In the genomic region with DNA sequence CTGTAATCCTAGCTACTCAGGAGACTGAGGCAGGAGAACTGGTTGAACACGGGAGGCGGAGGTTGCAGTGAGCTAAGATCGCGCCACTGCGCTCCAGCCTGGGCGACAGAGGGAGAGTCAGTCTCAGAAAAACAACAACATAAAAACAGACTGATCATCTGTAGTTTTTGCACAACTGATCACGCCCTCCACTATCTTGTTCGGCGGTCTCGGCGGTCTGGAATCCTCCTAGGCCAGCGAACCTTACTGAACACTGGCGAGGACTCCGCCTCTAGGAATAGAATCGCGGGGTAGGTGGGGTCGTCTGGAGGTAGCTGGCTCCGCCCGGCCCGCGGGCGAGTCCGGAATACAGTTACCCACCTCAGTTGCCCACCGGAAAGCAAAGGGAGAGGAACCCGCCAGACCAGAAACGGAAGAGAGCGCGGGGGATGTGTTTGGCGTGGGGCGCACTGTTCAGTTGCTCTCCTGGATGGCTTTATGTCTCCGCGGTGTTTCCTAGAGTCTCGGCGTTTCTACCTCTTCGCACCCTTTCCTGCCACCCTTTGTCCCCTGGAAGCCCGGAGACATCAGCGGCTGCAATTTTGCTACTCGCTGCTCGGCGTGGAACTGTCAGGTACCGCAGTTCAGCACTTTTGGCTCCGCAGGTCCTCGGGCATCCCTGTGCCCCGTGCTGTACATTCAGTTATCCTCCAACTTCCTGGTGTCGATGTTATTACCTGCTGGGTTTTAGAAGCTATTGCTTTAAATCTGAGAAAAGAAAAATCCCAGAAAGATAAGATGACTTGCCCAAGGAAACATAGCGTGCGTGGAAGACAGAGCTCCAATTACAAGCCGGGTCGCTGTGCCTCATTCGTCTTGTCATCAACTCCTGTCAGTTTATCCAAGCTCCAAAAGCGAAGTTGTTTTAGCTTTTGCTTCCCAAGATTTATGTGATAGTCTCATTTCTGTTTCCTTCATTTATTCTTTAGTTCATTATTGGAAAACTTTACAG, we compare ENCODE assay signal across 8 cellular contexts. TPM values are rescaled to one million over a fixed set of nuclear protein-coding genes. Genes with fewer than 3 reads are reported as not detected.
A peak's percentile ranks its signal among the peaks of the same experiment; 100 is the strongest.
DNase-seq lines count a peak whose midpoint lies in the region; ATAC-seq, FAIRE-seq and TF ChIP-seq lines count a peak whose summit lies in the region.

No MANE protein-coding gene starts in this region.

- H3K27me3 ChIP-seq in endodermal cell (ENCODE audit: control insufficient read depth, insufficient read depth, low read length, poor library complexity, severe bottlenecking): peaks cover 5% of the 10 kb centered on the region

- H3K27ac Mint-ChIP-seq in Calu3 (ENCODE audit: unreplicated experiment) (peak overlapping the region; percentile 87), endodermal cell (peak overlapping the region; percentile 80)
- H3K27ac Mint-ChIP-seq in activated CD8-positive, alpha-beta memory T cell treated with anti-CD3 and anti-CD28 coated beads, Interleukin-2, amount 10 ng/mL, durations not matched to agents 7 days and 5 days: peak overlapping the region; percentile 95

- H3K36me3 Mint-ChIP-seq in Calu3 (ENCODE audit: insufficient read depth, unreplicated experiment) (peaks cover 27% of the 10 kb centered on the region), endodermal cell (ENCODE audit: low read depth) (no peaks in the 10 kb centered on the region)
- H3K36me3 Mint-ChIP-seq in activated CD8-positive, alpha-beta memory T cell treated with anti-CD3 and anti-CD28 coated beads, Interleukin-2, amount 10 ng/mL, durations not matched to agents 7 days and 5 days: no peaks in the 10 kb centered on the region

- no peaks in the 10 kb centered on the region for H3K4me1 ChIP-seq in endodermal cell (ENCODE audit: control insufficient read depth, insufficient read depth, low read length)

- CTCF ChIA-PET in Calu3 (lab: Charles Lee): interaction anchor here (0.6 to 1.0 kb wide), 2 partner anchors 35 to 165 kb away, joined by 3 to 5 read pairs; a partner anchor contains a TSS
- CTCF ChIA-PET in activated CD8-positive, alpha-beta memory T cell treated with anti-CD3 and anti-CD28 coated beads, Interleukin-2, amount 10 ng/mL, durations not matched to agents 7 days and 5 days (lab: Charles Lee): interaction anchor here (0.6 to 2.2 kb wide), 6 partner anchors 8 to 423 kb away, joined by 3 to 23 read pairs (median 4); a partner anchor contains a TSS

- no peaks in the 10 kb centered on the region for H3K9me3 ChIP-seq in endodermal cell (ENCODE audit: control insufficient read depth, low read length)

- H3K4me1 Mint-ChIP-seq in Calu3 (ENCODE audit: low read depth, unreplicated experiment): no peaks in the 10 kb centered on the region
- H3K4me1 Mint-ChIP-seq in activated CD8-positive, alpha-beta memory T cell treated with anti-CD3 and anti-CD28 coated beads, Interleukin-2, amount 10 ng/mL, durations not matched to agents 7 days and 5 days: peaks cover 26% of the 10 kb centered on the region
- H3K4me1 Mint-ChIP-seq in endodermal cell: peaks cover 9% of the 10 kb centered on the region

- H3K9me3 Mint-ChIP-seq in Calu3 (ENCODE audit: low read depth, unreplicated experiment) (no peaks in the 10 kb centered on the region), endodermal cell (peaks cover 9% of the 10 kb centered on the region)
- H3K9me3 Mint-ChIP-seq in activated CD8-positive, alpha-beta memory T cell treated with anti-CD3 and anti-CD28 coated beads, Interleukin-2, amount 10 ng/mL, durations not matched to agents 7 days and 5 days (ENCODE audit: low read depth): no peaks in the 10 kb centered on the region

- TSS peak; percentile 79 for BruUV-seq in Calu3 (replicated peaks; lab: Mats Ljungman, UMichigan)

- no peak for FAIRE-seq in HTR-8/SVneo (lab: Jason Lieb, UNC)

- H3K4me3 Mint-ChIP-seq in Calu3 (ENCODE audit: low read depth, unreplicated experiment) (peak overlapping the region; percentile 97), endodermal cell (peak overlapping the region; percentile 92)
- H3K4me3 Mint-ChIP-seq in activated CD8-positive, alpha-beta memory T cell treated with anti-CD3 and anti-CD28 coated beads, Interleukin-2, amount 10 ng/mL, durations not matched to agents 7 days and 5 days: peak overlapping the region; percentile 99

- DNase-seq in Calu3 (peak; percentile 89), HTR-8/SVneo (ENCODE audit: insufficient read length, low spot score) (peak; percentile 75), NOMO-1 treated with DMSO at 0.1 percent for 48 hours (lab: John Stamatoyannopoulos, UW; ENCODE audit: unreplicated experiment) (peak; percentile 87), endodermal cell (peak; percentile 95), midbrain (lab: John Stamatoyannopoulos, UW) (peak; percentile 84)
- DNase-seq in activated CD8-positive, alpha-beta memory T cell treated with anti-CD3 and anti-CD28 coated beads, Interleukin-2, amount 10 ng/mL, durations not matched to agents 7 days and 5 days: peak; percentile 92
- peak; percentile 64 to 66 for DNase-seq in stimulated activated CD8-positive, alpha-beta memory T cell treated with anti-CD3 and anti-CD28 coated beads, Interleukin-15, amount 100 ng/mL, for 4 hours (ENCODE audit: low read depth in 2 of 2)

- H3K4me3 ChIP-seq in endodermal cell (ENCODE audit: low read length): peak overlapping the region; percentile 95

- H3K27me3 Mint-ChIP-seq in Calu3 (ENCODE audit: unreplicated experiment) (no peaks in the 10 kb centered on the region), endodermal cell (ENCODE audit: insufficient read depth) (peaks cover 4% of the 10 kb centered on the region)
- peaks cover 2% of the 10 kb centered on the region for H3K27me3 Mint-ChIP-seq in activated CD8-positive, alpha-beta memory T cell treated with anti-CD3 and anti-CD28 coated beads, Interleukin-2, amount 10 ng/mL, durations not matched to agents 7 days and 5 days

- WGBS in endodermal cell (ENCODE audit: insufficient coverage in 1 of 2, insufficient read length in 1 of 2), 2 experiments: 9 to 14% methylated on average over 30 to 51 of the region's 51 CpGs

- H3K36me3 ChIP-seq in endodermal cell (ENCODE audit: control insufficient read depth, insufficient read depth, low read length): no peaks in the 10 kb centered on the region

- peak overlapping the region; percentile 52 for H3K9ac ChIP-seq in endodermal cell (ENCODE audit: extremely low read depth, low read length, poor library complexity, severe bottlenecking)

- ATAC-seq in GM21390 (IDR thresholded peaks at IDR 0.05; ENCODE audit: unreplicated experiment): peak; percentile 93
- peak; percentile 96 for ATAC-seq in activated CD8-positive, alpha-beta memory T cell treated with anti-CD3 and anti-CD28 coated beads, Interleukin-2, amount 10 ng/mL, durations not matched to agents 7 days and 5 days

- peak overlapping the region; percentile 32 for H3K27ac ChIP-seq in endodermal cell (ENCODE audit: low read depth, low read length)

- intact Hi-C loops in Calu3 (cut with micrococcal nuclease; ENCODE audit: unreplicated experiment): loop anchor here (5.0 kb wide), 1 partner anchor 190 kb away; no protein-coding TSS in a partner anchor

- TF ChIP-seq CTCF in Calu3 (IDR thresholded peaks at IDR 0.05; ENCODE audit: unreplicated experiment) (no peak), endodermal cell (conservative IDR thresholded peaks at IDR 0.05) (no peak)

RNA-seq across cellular contexts. Expression of a gene that starts 24.9 kb away (rescaled TPM):
- total RNA-seq in Calu3 (2022) (6.8 and 8.6 TPM in 2 replicates), endodermal cell (1 to 10 TPM; 8.0 to 9.3 TPM)
- 1 to 10 TPM; 7.4 to 9.7 TPM for total RNA-seq in activated CD8-positive, alpha-beta memory T cell treated with anti-CD3 and anti-CD28 coated beads, Interleukin-2, amount 10 ng/mL, durations not matched to agents 7 days and 5 days
- 14.0 TPM for polyA plus RNA-seq in endodermal cell (2013, experiment 1 of 2)
- 11.4 TPM for polyA plus RNA-seq in endodermal cell (2013, experiment 2 of 2)

RNA-seq across cellular contexts. Expression of a gene that starts 35.3 kb away (rescaled TPM):
- total RNA-seq in Calu3 (2022): 48.0 and 58.4 TPM in 2 replicates
- 10 to 100 TPM; 42.8 to 51.8 TPM for total RNA-seq in activated CD8-positive, alpha-beta memory T cell treated with anti-CD3 and anti-CD28 coated beads, Interleukin-2, amount 10 ng/mL, durations not matched to agents 7 days and 5 days
- total RNA-seq in endodermal cell: 10 to 100 TPM; 73.3 to 85.8 TPM
- polyA plus RNA-seq in endodermal cell (2013, experiment 1 of 2): 61.4 TPM
- 56.8 TPM for polyA plus RNA-seq in endodermal cell (2013, experiment 2 of 2)

Comparison
In these comparisons a context has a peak if more than half of its experiments do, and no peak if none do; other contexts are left out.
1. Peak in every context shown above with its lines: DNase-seq, ATAC-seq, H3K4me3 ChIP-seq and H3K27ac ChIP-seq.